Comparison of ENCODE assay signal across 14 cellular contexts in the genomic region with DNA sequence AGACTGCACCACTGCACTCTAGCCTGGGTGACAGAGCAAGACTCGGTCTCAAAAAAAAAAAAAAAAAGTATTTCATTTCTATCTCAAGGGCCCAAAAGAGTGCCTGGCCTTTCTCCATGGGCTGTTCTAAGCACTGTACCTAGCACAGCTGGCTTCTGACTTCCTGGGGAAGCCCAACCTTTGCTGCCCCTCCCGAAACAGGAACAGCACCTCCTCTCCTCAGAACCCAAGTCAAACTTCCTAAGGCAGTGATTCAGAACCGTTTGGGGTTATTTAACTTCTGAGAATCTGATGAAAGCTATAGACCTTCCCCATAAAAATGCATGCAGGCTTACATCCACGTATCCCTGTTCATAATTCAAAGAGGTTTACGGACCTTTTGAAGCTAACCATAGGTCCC. TPM values are rescaled to one million over a fixed set of nuclear protein-coding genes. Genes with fewer than 3 reads are reported as not detected.
DNase-seq lines count a peak whose midpoint lies in the region; ATAC-seq and TF ChIP-seq lines count a peak whose summit lies in the region.
"Had no signal": no experiment of that assay in that cellular context is flagged by ENCODE, and none has a peak within 500 bp of the region (broad histone marks: within the 10 kb centered on the region; RNA-seq: fewer than 3 reads in every experiment).

No MANE protein-coding gene starts in this region.

- TF ChIP-seq RAD21 in SK-N-SH (IDR thresholded peaks at IDR 0.05; ENCODE audit: low read length) = no peak

- H3K27me3 ChIP-seq in SK-N-SH (ENCODE audit: insufficient read depth) (no peaks in the 10 kb centered on the region), fibroblast of lung (ENCODE audit: control insufficient read depth, insufficient read depth, low read length) (peaks cover 3% of the 10 kb centered on the region), skeletal muscle satellite cell (ENCODE audit: control insufficient read depth, insufficient read depth, low read length) (peaks cover 29% of the 10 kb centered on the region)
- peaks cover 21% of the 10 kb centered on the region for H3K27me3 ChIP-seq in CD4-positive, alpha-beta T cell (ENCODE audit: control insufficient read depth, insufficient read depth, low read length)
- H3K27me3 ChIP-seq: thyroid gland had no signal

- no peaks in the 10 kb centered on the region for H3K4me1 Mint-ChIP-seq in CD4-positive, alpha-beta T cell (ENCODE audit: low read depth)

- no peak for TF ChIP-seq CTCF in SK-N-SH (IDR thresholded peaks at IDR 0.05)
- no peak for TF ChIP-seq CTCF in fibroblast of lung (conservative IDR thresholded peaks at IDR 0.05 in 1 of 2, IDR thresholded peaks at IDR 0.05 in 1 of 2; ENCODE audit: low read depth in 1 of 2, low read length in 2 of 2)
- no peak for TF ChIP-seq CTCF in CD4-positive, alpha-beta T cell (IDR thresholded peaks at IDR 0.05)

- H3K27ac Mint-ChIP-seq in CD4-positive, alpha-beta T cell = no peak overlapping the region

- H3K9me2 ChIP-seq in SK-N-SH = no peaks in the 10 kb centered on the region

- H3K9ac ChIP-seq in SK-N-SH = peak overlapping the region; percentile 31; the same call in 1 of the 2 replicates
- H3K9ac ChIP-seq in fibroblast of lung (ENCODE audit: insufficient read depth, low read length) = no peak overlapping the region
- no peak overlapping the region for H3K9ac ChIP-seq in skeletal muscle satellite cell (ENCODE audit: low read depth, low read length)

- H3K27ac ChIP-seq in SK-N-SH (ENCODE audit: low read depth in 2 of 2, low read length in 1 of 2) (peak overlapping the region in 1 of 2 experiments; percentile 94; a peak in 2 of 4 replicates), fibroblast of lung (ENCODE audit: insufficient read depth, low read length) (no peak overlapping the region)
- H3K27ac ChIP-seq in CD4-positive, alpha-beta T cell (ENCODE audit: low read depth, low read length) = no peak overlapping the region
- H3K27ac ChIP-seq: SK-N-MC, thyroid gland had no signal

- CTCF ChIA-PET in SK-N-SH (lab: Yijun Ruan, JAX) = interaction anchor here (0.8 to 1.9 kb wide), 4 partner anchors 15 to 198 kb away, joined by 3 to 15 read pairs (median 4); no protein-coding TSS in a partner anchor
- CTCF ChIA-PET in CD4-positive, alpha-beta T cell (lab: Charles Lee) = interaction anchor here (1.6 kb wide), 1 partner anchor 16 kb away, joined by 7 read pairs; no protein-coding TSS in a partner anchor

- no peak overlapping the region for H3K4me3 Mint-ChIP-seq in CD4-positive, alpha-beta T cell

- no peaks in the 10 kb centered on the region for H3K36me3 Mint-ChIP-seq in CD4-positive, alpha-beta T cell (ENCODE audit: low read depth)

- H3K79me2 ChIP-seq in SK-N-SH (ENCODE audit: insufficient read depth) = no peaks in the 10 kb centered on the region
- no peaks in the 10 kb centered on the region for H3K79me2 ChIP-seq in fibroblast of lung (ENCODE audit: control insufficient read depth, insufficient read depth, low read length)

- H3K36me3 ChIP-seq in SK-N-SH (replicated peaks in 1 of 2; ENCODE audit: control insufficient read depth in 1 of 2, insufficient read depth in 2 of 2, low read length in 1 of 2) (no peaks in the 10 kb centered on the region), fibroblast of lung (ENCODE audit: control insufficient read depth, insufficient read depth, low read length) (no peaks in the 10 kb centered on the region), skeletal muscle satellite cell (ENCODE audit: insufficient read depth, low read length) (no peaks in the 10 kb centered on the region)
- H3K36me3 ChIP-seq: thyroid gland had no signal

- WGBS in SK-N-SH (ENCODE audit: low lambda C conversion rate) = 39% methylated on average over 5 of the region's 5 CpGs

- H3K4me2 ChIP-seq in SK-N-SH = peak overlapping the region; percentile 61
- peak overlapping the region; percentile 28 for H3K4me2 ChIP-seq in fibroblast of lung (ENCODE audit: extremely low read depth, insufficient read depth, low read length)
- peak overlapping the region; percentile 17 for H3K4me2 ChIP-seq in skeletal muscle satellite cell (ENCODE audit: low read length)

- H3K4me3 ChIP-seq in SK-N-SH (ENCODE audit: low read depth in 2 of 2, low read length in 1 of 2) (no peak overlapping the region), fibroblast of lung (replicated peaks in 1 of 4; ENCODE audit: control extremely low read depth in 1 of 4, insufficient read depth in 1 of 4, low read depth in 3 of 4, low read length in 4 of 4) (no peak overlapping the region), skeletal muscle satellite cell (ENCODE audit: low read length) (no peak overlapping the region)
- H3K4me3 ChIP-seq: SK-N-MC, thyroid gland had no signal

- POLR2A ChIA-PET in SK-N-SH (lab: Yijun Ruan, JAX) = no interaction called here
- POLR2A ChIA-PET in CD4-positive, alpha-beta T cell (lab: Charles Lee) = no interaction called here

- no peak for ATAC-seq in SK-N-SH treated with all-trans-retinoic acid at 6 μM for 48 hours
- no peak for ATAC-seq in CD4-positive, alpha-beta T cell (ENCODE audit: poor library complexity)
- ATAC-seq: sciatic nerve had no signal

- no peak for TF ChIP-seq EP300 in SK-N-SH (IDR thresholded peaks at IDR 0.05; ENCODE audit: borderline replicate concordance in 1 of 2, low read depth in 1 of 2, low read length in 1 of 2)

- H2AFZ ChIP-seq in SK-N-SH (ENCODE audit: low read depth) (peak overlapping the region; percentile 19; the same call in 1 of the 2 replicates), fibroblast of lung (ENCODE audit: low read length) (no peak overlapping the region)

- intact Hi-C loops in CD4-positive, alpha-beta T cell (cut with DNase I, micrococcal nuclease) = no loop called here

- H3K4me1 ChIP-seq in SK-N-SH (ENCODE audit: control insufficient read depth in 1 of 2, insufficient read depth in 2 of 2, low read depth in 1 of 2, low read length in 1 of 2) (peaks cover 22 to 27% of the 10 kb centered on the region in 2 experiments), fibroblast of lung (ENCODE audit: control insufficient read depth, extremely low read depth, insufficient read depth, low read length) (peaks cover 13% of the 10 kb centered on the region), skeletal muscle satellite cell (ENCODE audit: control insufficient read depth, insufficient read depth, low read length) (peaks cover 13% of the 10 kb centered on the region)

- H3K27me3 Mint-ChIP-seq in CD4-positive, alpha-beta T cell = peaks cover 49% of the 10 kb centered on the region

- no peaks in the 10 kb centered on the region for H3K9me3 Mint-ChIP-seq in CD4-positive, alpha-beta T cell

- no peaks in the 10 kb centered on the region for H4K20me1 ChIP-seq in SK-N-SH (ENCODE audit: insufficient read depth)
- H4K20me1 ChIP-seq in fibroblast of lung (ENCODE audit: control insufficient read depth, extremely low read depth, insufficient read depth, low read length) = no peaks in the 10 kb centered on the region

- no peaks in the 10 kb centered on the region for H3K9me3 ChIP-seq in SK-N-SH
- H3K9me3 ChIP-seq in fibroblast of lung (ENCODE audit: control insufficient read depth, insufficient read depth, low read depth, low read length) = no peaks in the 10 kb centered on the region
- H3K9me3 ChIP-seq in skeletal muscle satellite cell (replicated peaks; ENCODE audit: low read length) = no peaks in the 10 kb centered on the region
- no peaks in the 10 kb centered on the region for H3K9me3 ChIP-seq in CD4-positive, alpha-beta T cell (ENCODE audit: control insufficient read depth, low read length)
- H3K9me3 ChIP-seq: thyroid gland had no signal

- DNase-seq in SK-N-SH (no peak), NCI-H226 (peak; percentile 24), fibroblast of lung (ENCODE audit: low read depth in 2 of 2) (no peak), DMS53 treated with DMSO at 0.1 percent for 48 hours (lab: John Stamatoyannopoulos, UW; ENCODE audit: unreplicated experiment) (no peak)
- no peak for DNase-seq in CD4-positive, alpha-beta T cell
- no peak for DNase-seq in NK-92 treated with Interleukin-12 subunit alpha and Interleukin-12 subunit beta, amount 100 ng/mL, for 24 hours (lab: John Stamatoyannopoulos, UW)
- DNase-seq: NCI-H1417 treated with DMSO at 0.1 percent for 48 hours, nucleus accumbens had no signal

- H3F3A ChIP-seq in SK-N-SH (replicated peaks; ENCODE audit: insufficient read depth) = peaks cover 28% of the 10 kb centered on the region

TF ChIP-seq in SK-N-SH, 30 proteins besides CTCF, POLR2A, EP300 and RAD21 (continues in another document):
- TF ChIP-seq SIN3A (IDR thresholded peaks at IDR 0.05; ENCODE audit: borderline replicate concordance, low read depth, low read length) = no peak
- TF ChIP-seq FOXJ3 (CRISPR knock-in tag; IDR thresholded peaks at IDR 0.05) = no peak
- TF ChIP-seq CHD2 (IDR thresholded peaks at IDR 0.05; ENCODE audit: low read length, partially characterized antibody) = no peak
- no peak for TF ChIP-seq FOSL2 (IDR thresholded peaks at IDR 0.05; ENCODE audit: borderline replicate concordance, low read depth)
- TF ChIP-seq NFIC (IDR thresholded peaks at IDR 0.05; ENCODE audit: borderline replicate concordance) = no peak
- TF ChIP-seq JUND (IDR thresholded peaks at IDR 0.05) = no peak
- TF ChIP-seq ELF1 (IDR thresholded peaks at IDR 0.05) = no peak
- TF ChIP-seq POLR2AphosphoS5 (IDR thresholded peaks at IDR 0.05; ENCODE audit: low read depth, low read length) = no peak
- TF ChIP-seq GABPA (IDR thresholded peaks at IDR 0.05; ENCODE audit: low read depth) = no peak
- no peak for TF ChIP-seq RFX5 (IDR thresholded peaks at IDR 0.05; ENCODE audit: low read length)

TF ChIP-seq in SK-N-SH treated with all-trans-retinoic acid at 6 μM for 48 hours, 23 proteins besides CTCF, POLR2A, EP300 and RAD21 (continues in another document):
- TF ChIP-seq BACH2 (CRISPR knock-in tag; IDR thresholded peaks at IDR 0.05; ENCODE audit: borderline replicate concordance) (no peak), ZFP30 (CRISPR knock-in tag; IDR thresholded peaks at IDR 0.05) (no peak)
- TF ChIP-seq, protein P1, sequence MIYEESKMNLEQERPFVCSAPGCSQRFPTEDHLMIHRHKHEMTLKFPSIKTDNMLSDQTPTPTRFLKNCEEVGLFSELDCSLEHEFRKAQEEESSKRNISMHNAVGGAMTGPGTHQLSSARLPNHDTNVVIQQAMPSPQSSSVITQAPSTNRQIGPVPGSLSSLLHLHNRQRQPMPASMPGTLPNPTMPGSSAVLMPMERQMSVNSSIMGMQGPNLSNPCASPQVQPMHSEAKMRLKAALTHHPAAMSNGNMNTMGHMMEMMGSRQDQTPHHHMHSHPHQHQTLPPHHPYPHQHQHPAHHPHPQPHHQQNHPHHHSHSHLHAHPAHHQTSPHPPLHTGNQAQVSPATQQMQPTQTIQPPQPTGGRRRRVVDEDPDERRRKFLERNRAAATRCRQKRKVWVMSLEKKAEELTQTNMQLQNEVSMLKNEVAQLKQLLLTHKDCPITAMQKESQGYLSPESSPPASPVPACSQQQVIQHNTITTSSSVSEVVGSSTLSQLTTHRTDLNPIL (CRISPR knock-in tag; IDR thresholded peaks at IDR 0.05; ENCODE audit: low read depth) = no peak

RNA-seq across cellular contexts. Expression of a gene that starts 57.8 kb away (rescaled TPM):
- polyA plus RNA-seq in SK-N-SH (2012; rRNA removed) = 3.5 and 3.7 TPM in 2 replicates
- polyA plus RNA-seq in SK-N-SH (2012; cell fraction: cytosol; rRNA removed) = 2.2 and 3.1 TPM in 2 replicates
- 3.2 and 3.9 TPM in 2 replicates for polyA plus RNA-seq in SK-N-SH (2012; cell fraction: nucleus; rRNA removed)
- total RNA-seq in fibroblast of lung = 0.51 and 1.3 TPM in 2 replicates
- polyA plus RNA-seq in fibroblast of lung = 0.28 and 0.36 TPM in 2 replicates
- 0.05 and 0.38 TPM in 2 replicates for polyA plus RNA-seq in fibroblast of lung (2012)
- not detected in 2 replicates for polyA minus RNA-seq in fibroblast of lung (ENCODE audit: low replicate concordance)
- total RNA-seq in skeletal muscle satellite cell (2012; rRNA removed) = 0.66 and 1.0 TPM in 2 replicates
- under 1 TPM; 0.08 to 0.17 TPM for total RNA-seq in CD4-positive, alpha-beta T cell
- total RNA-seq: A673 had no signal
